23 cellular contexts compared by ENCODE assay signal in the genomic region with DNA sequence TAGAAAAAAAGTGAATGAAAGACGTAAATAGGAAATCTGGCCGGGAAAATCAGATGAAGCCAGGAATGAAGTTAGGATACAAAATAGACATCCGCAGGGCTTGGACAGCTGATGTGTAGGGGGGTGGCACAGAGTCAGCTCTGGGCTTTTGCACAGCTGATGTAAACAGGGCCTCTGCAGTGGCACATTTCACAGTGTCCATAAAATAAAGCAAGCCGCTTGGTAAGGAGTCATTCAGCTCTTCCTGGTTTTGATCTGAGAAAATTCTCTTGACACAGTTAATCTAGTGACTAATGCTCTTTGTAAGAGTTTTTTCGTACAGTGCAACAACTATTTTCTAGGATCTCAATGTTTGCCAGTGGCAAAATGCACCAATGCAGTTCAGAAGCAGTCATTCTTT.
DNase-seq lines count a peak whose midpoint lies in the region; ATAC-seq and TF ChIP-seq lines count a peak whose summit lies in the region.
"Had no signal": no experiment of that assay in that cellular context is flagged by ENCODE, and none has a peak within 500 bp of the region (broad histone marks: within the 10 kb centered on the region; RNA-seq: fewer than 3 reads in every experiment).

No MANE protein-coding gene starts in this region.

- H2BK20ac ChIP-seq in IMR-90 (ENCODE audit: low read depth, low read length) = no peak overlapping the region

- no peak overlapping the region for H2BK15ac ChIP-seq in IMR-90 (ENCODE audit: low read depth, low read length)

- H4K8ac ChIP-seq in IMR-90 (ENCODE audit: low read depth in 2 of 2, low read length in 2 of 2) = no peak overlapping the region

- no peak for TF ChIP-seq POLR2A in IMR-90 (IDR thresholded peaks at IDR 0.05; ENCODE audit: low read depth, low read length)
- TF ChIP-seq POLR2A in adrenal gland (IDR thresholded peaks at IDR 0.05) = no peak

- no peak overlapping the region for H2BK5ac ChIP-seq in IMR-90 (ENCODE audit: low read depth, low read length, poor library complexity, severe bottlenecking)

- no peak overlapping the region for H3K56ac ChIP-seq in IMR-90 (ENCODE audit: extremely low read depth, insufficient read depth, low read length)

- H3K4me1 ChIP-seq in IMR-90 (ENCODE audit: control insufficient read depth, insufficient read depth, low read length) (peaks cover 6% of the 10 kb centered on the region), adrenal gland (replicated peaks in 1 of 2) (no peaks in the 10 kb centered on the region)
- H3K4me1 ChIP-seq: heart right ventricle had no signal

- H3K4me2 ChIP-seq in IMR-90 (ENCODE audit: low read depth, low read length) = no peak overlapping the region

- POLR2A ChIA-PET in AG04449 (lab: Yijun Ruan, JAX) = no interaction called here
- POLR2A ChIA-PET in IMR-90 (lab: Charles Lee; ENCODE audit: unreplicated experiment) = no interaction called here

- H2AK9ac ChIP-seq in IMR-90 (replicated peaks; ENCODE audit: low read depth, low read length, poor library complexity) = no peak overlapping the region

- H3K27ac ChIP-seq in IMR-90 (ENCODE audit: insufficient read depth, low read length) (no peak overlapping the region), dorsolateral prefrontal cortex (peak overlapping the region in 30 of 59 donors; percentile 1 to 75 (median 32)), adrenal gland (no peak overlapping the region)
- H3K27ac ChIP-seq: heart right ventricle had no signal

- no peak overlapping the region; the same call in 1 of the 2 replicates for H3K18ac ChIP-seq in IMR-90 (ENCODE audit: low read depth, low read length)

- no peak overlapping the region for H3K4ac ChIP-seq in IMR-90 (ENCODE audit: low read depth, low read length)

- CTCF ChIA-PET in AG04449 (lab: Yijun Ruan, JAX) (no interaction called here), IMR-90 (lab: Yijun Ruan, JAX) (interaction anchor here (0.5 kb wide), 1 partner anchor 30 kb away, joined by 4 read pairs; no protein-coding TSS in a partner anchor)

- TF ChIP-seq RAD21 in IMR-90 (IDR thresholded peaks at IDR 0.05; ENCODE audit: low read length) = no peak

- TF ChIP-seq CTCF in AG04449 (IDR thresholded peaks at IDR 0.05; ENCODE audit: insufficient read depth, low read length, missing control alignments) (no peak), IMR-90 (conservative IDR thresholded peaks at IDR 0.05; ENCODE audit: low read depth, low read length) (no peak), dorsolateral prefrontal cortex (IDR thresholded peaks at IDR 0.05 in 54 of 56, conservative IDR thresholded peaks at IDR 0.05 in 2 of 56; ENCODE audit: low read depth in 1 of 56, partially characterized antibody in 56 of 56) (no peak), adrenal gland (IDR thresholded peaks at IDR 0.05) (no peak)

- H3K9me3 ChIP-seq in IMR-90 (ENCODE audit: control insufficient read depth, insufficient read depth, low read length) = no peaks in the 10 kb centered on the region
- H3K9me3 ChIP-seq in adrenal gland (replicated peaks in 1 of 3) = no peaks in the 10 kb centered on the region
- H3K9me3 ChIP-seq: heart right ventricle had no signal

- no peak overlapping the region for H2BK120ac ChIP-seq in IMR-90 (ENCODE audit: low read depth, low read length)

- in situ Hi-C loops in IMR-90 (cut with MboI; ENCODE audit: low sequenced_read_pairs) = loop anchor here (25.0 kb wide), 1 partner anchor 806 kb away; the partner anchor contains the start of gene TTC14

- no peaks in the 10 kb centered on the region for H4K20me1 ChIP-seq in IMR-90 (ENCODE audit: insufficient read depth, low read length)

- BruUV-seq in IMR-90 (replicated peaks; lab: Mats Ljungman, UMichigan) = no TSS peak

- no peak overlapping the region for H4K91ac ChIP-seq in IMR-90 (ENCODE audit: insufficient read depth, low read depth, low read length)

- no peak overlapping the region for H3K23ac ChIP-seq in IMR-90 (ENCODE audit: low read depth, low read length)

- no peaks in the 10 kb centered on the region for H3K79me1 ChIP-seq in IMR-90 (ENCODE audit: low read depth in 1 of 2, low read length in 2 of 2)

- H3K9ac ChIP-seq in IMR-90 (ENCODE audit: low read depth, low read length) = no peak overlapping the region

- no peak overlapping the region for H2AK5ac ChIP-seq in IMR-90 (ENCODE audit: low read depth, low read length)

- peak overlapping the region; percentile 73; the same call in 1 of the 2 replicates for H4K5ac ChIP-seq in IMR-90 (ENCODE audit: low read depth, low read length)

- WGBS in IMR-90 (ENCODE audit: extremely low coverage in 2 of 2, insufficient read length in 1 of 2), 2 experiments = 80% methylated on average over 1 of the region's 5 CpGs; no CpG with 5 or more reads in 1 of the 2 experiments
- 69 to 84% (median 78%) methylated on average over 5 of the region's 5 CpGs for WGBS in adrenal gland, 4 donors

- H3K9me1 ChIP-seq in IMR-90 (ENCODE audit: insufficient read depth, low read length) = no peaks in the 10 kb centered on the region

- intact Hi-C loops in IMR-90 (cut with micrococcal nuclease) (no loop called here), dorsolateral prefrontal cortex (cut with DNase I) (no loop called here), adrenal gland (cut with DNase I) (no loop called here)

- dilution Hi-C loops in IMR-90 (cut with HindIII; ENCODE audit: low sequenced_read_pairs, unreplicated experiment) = no loop called here

- DNase-seq in AG04449 (ENCODE audit: low read depth, low spot score) = peak; percentile 17
- peak; percentile 63 for DNase-seq in IMR-90
- peak in 5 of 10 donors; percentile 32 to 56 (median 42) for DNase-seq in dorsolateral prefrontal cortex
- DNase-seq in myocyte (ENCODE audit: low read depth) = peak; percentile 25
- no peak for DNase-seq in DMS53 treated with DMSO at 0.1 percent for 48 hours (lab: John Stamatoyannopoulos, UW; ENCODE audit: unreplicated experiment)
- DNase-seq in stimulated activated CD4-positive, alpha-beta T cell treated with anti-CD3 and anti-CD28 coated beads, Interleukin-15, amount 100 ng/mL, for 24 hours = no peak
- no peak for DNase-seq in adrenal gland
- DNase-seq: 8988T; activated CD4-positive, alpha-beta T cell treated with anti-CD3 and anti-CD28 coated beads for 4 hours; activated naive CD8-positive, alpha-beta T cell treated with anti-CD3 and anti-CD28 coated beads, Interleukin-2, amount 10 ng/mL, durations not matched to agents 7 days and 5 days; dermis blood vessel endothelial cell; erythroblast; heart right ventricle; immature natural killer cell; KBM-7; NCI-H1105 treated with DMSO at 0.1 percent for 48 hours; NCI-H2107; NCI-H524; occipital lobe; right cardiac atrium; stimulated activated CD4-positive, alpha-beta T cell treated with anti-CD3 and anti-CD28 coated beads, Interleukin-1b, Interleukin-23, amount 100 ng/mL, for 48 hours had no signal

- peak overlapping the region; percentile 77 for H2AFZ ChIP-seq in IMR-90 (replicated peaks; ENCODE audit: low read length, poor library complexity)

- ATAC-seq in IMR-90 (ENCODE audit: low read depth) = peak; percentile 55
- ATAC-seq in HG02885 (IDR thresholded peaks at IDR 0.05; ENCODE audit: poor library complexity, unreplicated experiment) = no peak
- ATAC-seq: heart right ventricle, right cardiac atrium, Right ventricle myocardium inferior had no signal

- H3K27me3 ChIP-seq in IMR-90 (ENCODE audit: control insufficient read depth, insufficient read depth, low read length) = no peaks in the 10 kb centered on the region
- H3K27me3 ChIP-seq in dorsolateral prefrontal cortex = no peaks in the 10 kb centered on the region
- H3K27me3 ChIP-seq in adrenal gland = no peaks in the 10 kb centered on the region
- H3K27me3 ChIP-seq: heart right ventricle had no signal

- H3K36me3 ChIP-seq in IMR-90 (ENCODE audit: control insufficient read depth, insufficient read depth, low read length) = no peaks in the 10 kb centered on the region
- H3K36me3 ChIP-seq in adrenal gland (replicated peaks in 1 of 2) = no peaks in the 10 kb centered on the region
- H3K36me3 ChIP-seq: heart right ventricle had no signal

- H3K14ac ChIP-seq in IMR-90 (replicated peaks; ENCODE audit: low read depth, low read length) = no peak overlapping the region

- H3K4me3 ChIP-seq in AG04449 (ENCODE audit: low read depth, low read length) (no peak overlapping the region), IMR-90 (ENCODE audit: insufficient read depth, low read depth, low read length) (no peak overlapping the region), dorsolateral prefrontal cortex (no peak overlapping the region), adrenal gland (no peak overlapping the region)
- H3K4me3 ChIP-seq: heart right ventricle had no signal

TF ChIP-seq in IMR-90, 13 proteins besides CTCF, POLR2A, EP300 and RAD21:
- TF ChIP-seq FOS (IDR thresholded peaks at IDR 0.05; ENCODE audit: low read depth, low read length) = no peak

Comparison
In these comparisons a context has a peak if more than half of its experiments do, and no peak if none do; other contexts are left out.
1. DNase-seq: peak in AG04449 (single experiment), IMR-90 (single experiment) and myocyte (single experiment); none in DMS53 treated with DMSO at 0.1 percent for 48 hours (single experiment), stimulated activated CD4-positive, alpha-beta T cell treated with anti-CD3 and anti-CD28 coated beads, Interleukin-15, amount 100 ng/mL, for 24 hours (single experiment) and adrenal gland (0 of 7).
2. H3K27ac ChIP-seq: peak in dorsolateral prefrontal cortex (30 of 59); none in IMR-90 (single experiment) and adrenal gland (0 of 5).